ENCODE assay signal across 14 cellular contexts in the genomic region with DNA sequence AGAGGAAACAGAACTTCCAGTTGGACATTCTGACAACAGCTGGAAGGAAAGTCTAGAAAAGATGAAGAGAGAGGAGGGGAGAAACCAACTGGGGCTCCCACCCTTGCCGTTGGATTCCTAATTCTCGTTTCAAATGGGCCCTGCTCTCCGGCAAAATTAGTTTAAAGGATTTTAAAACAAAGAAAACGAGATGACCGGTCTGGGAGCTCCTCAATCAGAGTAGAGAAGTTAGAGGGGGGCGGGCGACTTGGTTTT. TPM values are rescaled to one million over a fixed set of nuclear protein-coding genes. Genes with fewer than 3 reads are reported as not detected.
DNase-seq lines count a peak whose midpoint lies in the region; ATAC-seq and TF ChIP-seq lines count a peak whose summit lies in the region.
"Had no signal": no experiment of that assay in that cellular context is flagged by ENCODE, and none has a peak within 500 bp of the region (broad histone marks: within the 10 kb centered on the region; RNA-seq: fewer than 3 reads in every experiment).

No MANE protein-coding gene starts in this region.

- H3K27ac ChIP-seq in HEK293 (ENCODE audit: extremely low read depth, low read depth, low read length) = no peak overlapping the region; the same call in 1 of the 2 replicates
- no peak overlapping the region for H3K27ac ChIP-seq in colonic mucosa
- H3K27ac ChIP-seq: 22Rv1, WERI-Rb-1 had no signal

- H3K36me3 Mint-ChIP-seq in osteocyte (ENCODE audit: unreplicated experiment) (no peaks in the 10 kb centered on the region), nephron progenitor cell (ENCODE audit: low read depth) (no peaks in the 10 kb centered on the region)

- H3K4me1 ChIP-seq in HEK293 (ENCODE audit: control insufficient read depth, insufficient read depth, low read length) = peaks cover 5% of the 10 kb centered on the region; the same call in 1 of the 2 replicates
- peaks cover 3% of the 10 kb centered on the region for H3K4me1 ChIP-seq in colonic mucosa

- no peak for ATAC-seq in HG03342 (IDR thresholded peaks at IDR 0.05; ENCODE audit: unreplicated experiment)

- H3K9me3 Mint-ChIP-seq in osteocyte (ENCODE audit: unreplicated experiment) = no peaks in the 10 kb centered on the region
- no peaks in the 10 kb centered on the region for H3K9me3 Mint-ChIP-seq in nephron progenitor cell

- H3K4me3 ChIP-seq in HEK293 (ENCODE audit: low read depth, low read length) (no peak overlapping the region; the same call in 1 of the 2 replicates), colonic mucosa (peak overlapping the region; percentile 43)

- H3K36me3 ChIP-seq in HEK293 (ENCODE audit: control insufficient read depth in 2 of 2, insufficient read depth in 1 of 2, low read length in 2 of 2) (peaks cover 0 to 10% of the 10 kb centered on the region in 2 experiments; a peak in 1 of 3 replicates), colonic mucosa (no peaks in the 10 kb centered on the region)
- H3K36me3 ChIP-seq: WERI-Rb-1 had no signal

- CTCF ChIA-PET in HEK293 (lab: Yijun Ruan, JAX) = interaction anchor here (1.0 kb wide), 1 partner anchor 347 kb away, joined by 3 read pairs; no protein-coding TSS in a partner anchor

- DNase-seq in DMS79 treated with DMSO at 0.1 percent for 48 hours (lab: John Stamatoyannopoulos, UW) (peak; percentile 34), DMS79 (lab: John Stamatoyannopoulos, UW) (no peak), colonic mucosa (no peak), osteocyte (ENCODE audit: extremely low spot score, unreplicated experiment) (no peak), superior temporal gyrus (ENCODE audit: extremely low spot score) (no peak), nephron progenitor cell (no peak)
- DNase-seq: DMS153, HCEC 1CT, KG1, NCI-H2081 treated with DMSO at 0.1 percent for 48 hours, WERI-Rb-1 had no signal

- no peak overlapping the region for H3K9ac ChIP-seq in colonic mucosa (ENCODE audit: low read depth in 2 of 2, low read length in 2 of 2)

- no peaks in the 10 kb centered on the region for H3K9me3 ChIP-seq in HEK293 (ENCODE audit: control insufficient read depth, insufficient read depth, low read depth, low read length)
- H3K9me3 ChIP-seq in colonic mucosa = no peaks in the 10 kb centered on the region

- H3K4me3 Mint-ChIP-seq in osteocyte (ENCODE audit: unreplicated experiment) = peak overlapping the region; percentile 83
- H3K4me3 Mint-ChIP-seq in nephron progenitor cell = no peak overlapping the region

- peaks cover 92% of the 10 kb centered on the region for H3K27me3 ChIP-seq in colonic mucosa

- TF ChIP-seq CTCF in HEK293 (tag by site-specific recombination; IDR thresholded peaks at IDR 0.05) = no peak
- no peak for TF ChIP-seq CTCF in colonic mucosa (IDR thresholded peaks at IDR 0.05)
- TF ChIP-seq CTCF in osteocyte (IDR thresholded peaks at IDR 0.05) = no peak
- no peak for TF ChIP-seq CTCF in nephron progenitor cell (IDR thresholded peaks at IDR 0.05)

- H3K27me3 Mint-ChIP-seq in osteocyte (ENCODE audit: unreplicated experiment) = peaks cover 60% of the 10 kb centered on the region
- H3K27me3 Mint-ChIP-seq in nephron progenitor cell (ENCODE audit: low read depth, poor library complexity) = peaks cover 98% of the 10 kb centered on the region

- H3K4me1 Mint-ChIP-seq in osteocyte (ENCODE audit: unreplicated experiment) (peaks cover 19% of the 10 kb centered on the region), nephron progenitor cell (peaks cover 8% of the 10 kb centered on the region)

- intact Hi-C loops in colonic mucosa (cut with DNase I) = no loop called here

- POLR2A ChIA-PET in HEK293 (lab: Yijun Ruan, JAX) = interaction anchor here (1.0 kb wide), 1 partner anchor 11 kb away, joined by 3 read pairs; no protein-coding TSS in a partner anchor

- no peak overlapping the region for H3K27ac Mint-ChIP-seq in osteocyte (ENCODE audit: unreplicated experiment)
- H3K27ac Mint-ChIP-seq in nephron progenitor cell = no peak overlapping the region

TF ChIP-seq in HEK293, 187 proteins besides CTCF, POLR2A, EP300 and RAD21:
- TF ChIP-seq TCF7L2 (IDR thresholded peaks at IDR 0.05; ENCODE audit: borderline replicate concordance, low read depth, low read length) = no peak
- TF ChIP-seq, protein P1, sequence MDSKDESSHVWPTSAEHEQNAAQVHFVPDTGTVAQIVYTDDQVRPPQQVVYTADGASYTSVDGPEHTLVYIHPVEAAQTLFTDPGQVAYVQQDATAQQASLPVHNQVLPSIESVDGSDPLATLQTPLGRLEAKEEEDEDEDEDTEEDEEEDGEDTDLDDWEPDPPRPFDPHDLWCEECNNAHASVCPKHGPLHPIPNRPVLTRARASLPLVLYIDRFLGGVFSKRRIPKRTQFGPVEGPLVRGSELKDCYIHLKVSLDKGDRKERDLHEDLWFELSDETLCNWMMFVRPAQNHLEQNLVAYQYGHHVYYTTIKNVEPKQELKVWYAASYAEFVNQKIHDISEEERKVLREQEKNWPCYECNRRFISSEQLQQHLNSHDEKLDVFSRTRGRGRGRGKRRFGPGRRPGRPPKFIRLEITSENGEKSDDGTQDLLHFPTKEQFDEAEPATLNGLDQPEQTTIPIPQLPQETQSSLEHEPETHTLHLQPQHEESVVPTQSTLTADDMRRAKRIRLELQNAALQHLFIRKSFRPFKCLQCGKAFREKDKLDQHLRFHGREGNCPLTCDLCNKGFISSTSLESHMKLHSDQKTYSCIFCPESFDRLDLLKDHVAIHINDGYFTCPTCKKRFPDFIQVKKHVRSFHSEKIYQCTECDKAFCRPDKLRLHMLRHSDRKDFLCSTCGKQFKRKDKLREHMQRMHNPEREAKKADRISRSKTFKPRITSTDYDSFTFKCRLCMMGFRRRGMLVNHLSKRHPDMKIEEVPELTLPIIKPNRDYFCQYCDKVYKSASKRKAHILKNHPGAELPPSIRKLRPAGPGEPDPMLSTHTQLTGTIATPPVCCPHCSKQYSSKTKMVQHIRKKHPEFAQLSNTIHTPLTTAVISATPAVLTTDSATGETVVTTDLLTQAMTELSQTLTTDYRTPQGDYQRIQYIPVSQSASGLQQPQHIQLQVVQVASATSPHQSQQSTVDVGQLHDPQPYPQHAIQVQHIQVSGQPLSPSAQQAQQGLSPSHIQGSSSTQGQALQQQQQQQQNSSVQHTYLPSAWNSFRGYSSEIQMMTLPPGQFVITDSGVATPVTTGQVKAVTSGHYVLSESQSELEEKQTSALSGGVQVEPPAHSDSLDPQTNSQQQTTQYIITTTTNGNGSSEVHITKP (tag by site-specific recombination; IDR thresholded peaks at IDR 0.05) = peak; percentile 78
- peak; percentile 64 for TF ChIP-seq ZNF341 (tag by site-specific recombination; IDR thresholded peaks at IDR 0.05; ENCODE audit: low read depth)
- TF ChIP-seq, protein P2, sequence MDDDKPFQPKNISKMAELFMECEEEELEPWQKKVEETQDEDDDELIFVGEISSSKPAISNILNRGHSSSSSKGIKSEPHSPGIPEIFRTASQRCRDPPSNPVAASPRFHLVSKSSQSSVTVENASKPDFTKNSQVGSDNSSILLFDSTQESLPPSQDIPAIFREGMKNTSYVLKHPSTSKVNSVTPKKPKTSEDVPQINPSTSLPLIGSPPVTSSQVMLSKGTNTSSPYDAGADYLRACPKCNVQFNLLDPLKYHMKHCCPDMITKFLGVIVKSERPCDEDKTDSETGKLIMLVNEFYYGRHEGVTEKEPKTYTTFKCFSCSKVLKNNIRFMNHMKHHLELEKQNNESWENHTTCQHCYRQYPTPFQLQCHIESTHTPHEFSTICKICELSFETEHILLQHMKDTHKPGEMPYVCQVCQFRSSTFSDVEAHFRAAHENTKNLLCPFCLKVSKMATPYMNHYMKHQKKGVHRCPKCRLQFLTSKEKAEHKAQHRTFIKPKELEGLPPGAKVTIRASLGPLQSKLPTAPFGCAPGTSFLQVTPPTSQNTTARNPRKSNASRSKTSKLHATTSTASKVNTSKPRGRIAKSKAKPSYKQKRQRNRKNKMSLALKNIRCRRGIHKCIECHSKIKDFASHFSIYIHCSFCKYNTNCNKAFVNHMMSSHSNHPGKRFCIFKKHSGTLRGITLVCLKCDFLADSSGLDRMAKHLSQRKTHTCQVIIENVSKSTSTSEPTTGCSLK (tag by site-specific recombination; IDR thresholded peaks at IDR 0.05) = no peak

RNA-seq across cellular contexts. Expression of gene EN2, which starts 1.5 kb away (rescaled TPM):
- total RNA-seq in colonic mucosa (not detected), osteocyte (3.3 and 3.4 TPM in 2 replicates)
